ENCODE assay signal across 20 cellular contexts in the genomic region with DNA sequence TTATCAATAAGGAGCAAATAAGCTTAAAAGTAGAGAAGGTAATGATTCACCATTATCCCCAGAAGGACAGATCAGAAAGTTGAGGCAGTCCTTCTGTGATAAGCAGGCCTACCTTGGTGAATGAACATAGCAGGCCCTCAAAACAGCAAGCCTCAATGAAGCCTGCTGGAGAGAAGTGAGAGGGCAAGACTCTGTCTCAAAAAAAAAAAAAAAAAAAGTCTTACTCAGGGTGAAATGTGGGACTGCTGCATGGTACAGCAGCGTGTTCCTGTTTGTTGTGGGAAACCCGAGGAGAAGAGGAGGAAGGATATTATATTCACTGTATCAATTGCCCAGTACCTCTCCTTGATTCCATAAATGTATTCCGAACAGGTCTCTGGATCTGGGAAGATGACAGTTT. TPM values are rescaled to one million over a fixed set of nuclear protein-coding genes. Genes with fewer than 3 reads are reported as not detected.
A peak's percentile ranks its signal among the peaks of the same experiment; 100 is the strongest.
DNase-seq lines count a peak whose midpoint lies in the region; ATAC-seq, FAIRE-seq and TF ChIP-seq lines count a peak whose summit lies in the region.
"Had no signal": no experiment of that assay in that cellular context is flagged by ENCODE, and none has a peak within 500 bp of the region (broad histone marks: within the 10 kb centered on the region; RNA-seq: fewer than 3 reads in every experiment).

No MANE protein-coding gene starts in this region.

- H3K36me3 ChIP-seq in PC-9 (ENCODE audit: low read depth) = no peaks in the 10 kb centered on the region
- H3K36me3 ChIP-seq: BE2C, HAP-1 had no signal

- CTCF ChIA-PET in A549 (lab: Yijun Ruan, JAX) = interaction anchor here (1.3 to 1.4 kb wide), 2 partner anchors 10 to 189 kb away, joined by 3 read pairs; partner anchors contain the start of gene DLX2
- CTCF ChIA-PET in HEK293T (lab: Yijun Ruan, JAX) = no interaction called here
- CTCF ChIA-PET in PC-9 (lab: Charles Lee) = interaction anchor here (0.6 kb wide), 1 partner anchor 25 kb away, joined by 5 read pairs; no protein-coding TSS in a partner anchor

- H3K27me3 Mint-ChIP-seq in nephron progenitor cell (ENCODE audit: low read depth, poor library complexity) = peaks cover 4% of the 10 kb centered on the region
- H3K27me3 Mint-ChIP-seq in glutamatergic neuron (ENCODE audit: unreplicated experiment) = no peaks in the 10 kb centered on the region
- H3K27me3 Mint-ChIP-seq in chondrocyte (ENCODE audit: low read depth) = no peaks in the 10 kb centered on the region
- H3K27me3 Mint-ChIP-seq: CD8-positive, alpha-beta memory T cell had no signal

- peak; percentile 49 to 59; a peak in 4 of 6 replicates for ATAC-seq in A549
- ATAC-seq in HG03108 (IDR thresholded peaks at IDR 0.05; ENCODE audit: unreplicated experiment) = no peak
- ATAC-seq: GM12878 had no signal

- DNase-seq in A549 (ENCODE audit: low read depth in 1 of 2, low spot score in 1 of 2) (no peak), HEK293T (ENCODE audit: extremely low spot score) (no peak), PC-9 (no peak), nephron progenitor cell (no peak), glutamatergic neuron (no peak), chondrocyte (ENCODE audit: low spot score) (no peak), HuH-7 (ENCODE audit: low spot score) (no peak)
- DNase-seq: ACHN; BE2C; C1 segment of cervical spinal cord; CD4-positive, CD25-positive, alpha-beta regulatory T cell; CD8-positive, alpha-beta memory T cell; COR-L47; DMS 273 treated with DMSO at 0.1 percent for 48 hours; DMS53; DND-41; EL had no signal

- TF ChIP-seq EP300 in A549 (IDR thresholded peaks at IDR 0.05) = no peak

- no peaks in the 10 kb centered on the region for H3K4me1 ChIP-seq in A549
- no peaks in the 10 kb centered on the region for H3K4me1 ChIP-seq in PC-9 (replicated peaks; ENCODE audit: insufficient read depth)
- H3K4me1 ChIP-seq: BE2C, HAP-1 had no signal

- H3F3A ChIP-seq in PC-9 (ENCODE audit: insufficient read depth, low read depth) = no peaks in the 10 kb centered on the region

- H3K4me3 ChIP-seq in A549 (no peak overlapping the region), PC-9 (no peak overlapping the region)
- H3K4me3 ChIP-seq: GM12878, HAP-1 had no signal

- peak overlapping the region; percentile 31 for H3K27ac Mint-ChIP-seq in nephron progenitor cell
- H3K27ac Mint-ChIP-seq in glutamatergic neuron (ENCODE audit: unreplicated experiment) = no peak overlapping the region
- no peak overlapping the region for H3K27ac Mint-ChIP-seq in chondrocyte (ENCODE audit: unreplicated experiment)
- H3K27ac Mint-ChIP-seq: CD4-positive, CD25-positive, alpha-beta regulatory T cell; CD8-positive, alpha-beta memory T cell had no signal

- no peaks in the 10 kb centered on the region for H4K20me1 ChIP-seq in PC-9 (ENCODE audit: insufficient read depth)

- H3K4me3 Mint-ChIP-seq in nephron progenitor cell = no peak overlapping the region
- H3K4me3 Mint-ChIP-seq in glutamatergic neuron (ENCODE audit: unreplicated experiment) = no peak overlapping the region
- H3K4me3 Mint-ChIP-seq in chondrocyte (ENCODE audit: unreplicated experiment) = no peak overlapping the region
- H3K4me3 Mint-ChIP-seq: CD4-positive, CD25-positive, alpha-beta regulatory T cell; CD8-positive, alpha-beta memory T cell had no signal

- no TSS peak for BruUV-seq in PC-9 (replicated peaks; lab: Mats Ljungman, UMichigan)

- no peaks in the 10 kb centered on the region for H3K36me3 Mint-ChIP-seq in nephron progenitor cell (ENCODE audit: low read depth)
- H3K36me3 Mint-ChIP-seq in glutamatergic neuron (ENCODE audit: unreplicated experiment) = no peaks in the 10 kb centered on the region
- H3K36me3 Mint-ChIP-seq in chondrocyte (ENCODE audit: low read depth) = no peaks in the 10 kb centered on the region
- H3K36me3 Mint-ChIP-seq: CD4-positive, CD25-positive, alpha-beta regulatory T cell; CD8-positive, alpha-beta memory T cell had no signal

- WGBS in A549 (ENCODE audit: missing lambda C conversion rate) = 59% methylated on average over 3 of the region's 3 CpGs

- H3K4me2 ChIP-seq in A549 (no peak overlapping the region), PC-9 (no peak overlapping the region)

- H3K4me1 Mint-ChIP-seq in nephron progenitor cell = no peaks in the 10 kb centered on the region
- no peaks in the 10 kb centered on the region for H3K4me1 Mint-ChIP-seq in glutamatergic neuron (ENCODE audit: low read depth, unreplicated experiment)
- H3K4me1 Mint-ChIP-seq in chondrocyte (ENCODE audit: low read depth) = peaks cover 12% of the 10 kb centered on the region
- H3K4me1 Mint-ChIP-seq: CD4-positive, CD25-positive, alpha-beta regulatory T cell; CD8-positive, alpha-beta memory T cell had no signal

- FAIRE-seq in A549 (lab: Jason Lieb, UNC) = no peak
- FAIRE-seq: GM12878 had no signal

- H3K9me2 ChIP-seq in PC-9 (ENCODE audit: insufficient read depth) = no peaks in the 10 kb centered on the region

- no peaks in the 10 kb centered on the region for H3K27me3 ChIP-seq in PC-9 (ENCODE audit: insufficient read depth, low read depth)
- H3K27me3 ChIP-seq: BE2C had no signal

- H3K27ac ChIP-seq in A549 (no peak overlapping the region), PC-9 (no peak overlapping the region)

- TF ChIP-seq CTCF in A549 (IDR thresholded peaks at IDR 0.05) = no peak
- no peak for TF ChIP-seq CTCF in PC-9 (conservative IDR thresholded peaks at IDR 0.05)
- TF ChIP-seq CTCF in nephron progenitor cell (IDR thresholded peaks at IDR 0.05) = no peak
- TF ChIP-seq CTCF in glutamatergic neuron (IDR thresholded peaks at IDR 0.05; ENCODE audit: partially characterized antibody, unreplicated experiment) = no peak
- TF ChIP-seq CTCF in chondrocyte (IDR thresholded peaks at IDR 0.05) = no peak

- intact Hi-C loops in PC-9 (cut with micrococcal nuclease; ENCODE audit: unreplicated experiment) = no loop called here

- H3K9me3 ChIP-seq in A549 (no peaks in the 10 kb centered on the region), PC-9 (ENCODE audit: insufficient read depth, low read depth) (no peaks in the 10 kb centered on the region)
- H3K9me3 ChIP-seq: BE2C, HAP-1 had no signal

- POLR2A ChIA-PET in A549 (lab: Yijun Ruan, JAX) = interaction anchor here (1.3 kb wide), 1 partner anchor 9 kb away, joined by 3 read pairs; the partner anchor contains the start of gene HAT1
- POLR2A ChIA-PET in HEK293T (lab: Yijun Ruan, JAX) = interaction anchor here (1.2 to 1.7 kb wide), 3 partner anchors 9 to 189 kb away, joined by 4 to 7 read pairs (median 5); partner anchors contain the start of genes HAT1 and SLC25A12
- POLR2A ChIA-PET in PC-9 (lab: Charles Lee; ENCODE audit: unreplicated experiment) = interaction anchor here (0.6 to 1.0 kb wide), 2 partner anchors 9 to 236 kb away, joined by 5 to 7 read pairs; partner anchors contain the start of gene HAT1

- H3K79me2 ChIP-seq in PC-9 (ENCODE audit: low read depth) = no peaks in the 10 kb centered on the region

- TF ChIP-seq RAD21 in A549 (conservative IDR thresholded peaks at IDR 0.05 in 1 of 2, IDR thresholded peaks at IDR 0.05 in 1 of 2) = no peak

- TF ChIP-seq POLR2A in A549 (IDR thresholded peaks at IDR 0.05; ENCODE audit: low read length) = no peak

- H3K9me3 Mint-ChIP-seq in nephron progenitor cell (peaks cover 6% of the 10 kb centered on the region), glutamatergic neuron (ENCODE audit: unreplicated experiment) (no peaks in the 10 kb centered on the region), chondrocyte (ENCODE audit: low read depth) (no peaks in the 10 kb centered on the region)
- H3K9me3 Mint-ChIP-seq: CD4-positive, CD25-positive, alpha-beta regulatory T cell; CD8-positive, alpha-beta memory T cell had no signal

- H2AFZ ChIP-seq in PC-9 = peak overlapping the region; percentile 20; the same call in 1 of the 2 replicates

TF ChIP-seq in A549, 52 proteins besides CTCF, POLR2A, EP300 and RAD21 (continues in another document):
- TF ChIP-seq PBX3 (IDR thresholded peaks at IDR 0.05) (no peak), ZNF302 (CRISPR knock-in tag; IDR thresholded peaks at IDR 0.05) (no peak), RCOR1 (IDR thresholded peaks at IDR 0.05; ENCODE audit: low read depth, low read length) (no peak)

TF ChIP-seq in HEK293T, 16 proteins besides CTCF, POLR2A, EP300 and RAD21:
- 0 out of 2 replicates have a peak, but pooled peaks have one; percentile 5 for TF ChIP-seq ZNF384 (IDR thresholded peaks at IDR 0.05)
- no peak for TF ChIP-seq L3MBTL2 (conservative IDR thresholded peaks at IDR 0.05)

RNA-seq across cellular contexts. Expression of gene HAT1, which starts 8.7 kb away (rescaled TPM):
- polyA plus RNA-seq in A549 (2011; rRNA removed) = 99.1 and 139 TPM in 2 replicates
- polyA plus RNA-seq in A549 (2012; cell fraction: cytosol; rRNA removed) = 40.9 and 47.8 TPM in 2 replicates
- 15.5 and 23.3 TPM in 2 replicates for polyA plus RNA-seq in A549 (2012; cell fraction: nucleus; rRNA removed)
- 93.6 to 95.4 TPM (median 94.3 TPM) in 3 replicates for polyA plus RNA-seq in A549 (2017; fragmentation: RNase III; extraction: RNeasy Plus Mini Kit Qiagen cat#74134 plus additional on column Dnase treatment)
- polyA minus RNA-seq in A549 (2011; rRNA and poly(A)+ RNA removed) = 20.3 and 26.2 TPM in 2 replicates
- total RNA-seq in PC-9 (2021) = 96.4 and 132 TPM in 2 replicates
- 19.9 TPM for total RNA-seq in glutamatergic neuron (ENCODE audit: unreplicated experiment)
- total RNA-seq in chondrocyte = 37.9 to 64.0 TPM (median 38.1 TPM) in 3 replicates

RNA-seq across cellular contexts. Expression of gene SLC25A12, which starts 19.5 kb away (rescaled TPM):
- polyA plus RNA-seq in A549 (2011; rRNA removed) = 26.8 and 27.5 TPM in 2 replicates
- polyA plus RNA-seq in A549 (2012; cell fraction: cytosol; rRNA removed) = 11.6 and 14.0 TPM in 2 replicates
- 13.2 and 21.1 TPM in 2 replicates for polyA plus RNA-seq in A549 (2012; cell fraction: nucleus; rRNA removed)
- polyA plus RNA-seq in A549 (2017; fragmentation: RNase III; extraction: RNeasy Plus Mini Kit Qiagen cat#74134 plus additional on column Dnase treatment) = 12.5 to 13.8 TPM (median 12.9 TPM) in 3 replicates
- 15.9 and 19.6 TPM in 2 replicates for polyA minus RNA-seq in A549 (2011; rRNA and poly(A)+ RNA removed)
- total RNA-seq in PC-9 (2021) = 25.9 and 28.8 TPM in 2 replicates
- 30.4 TPM for total RNA-seq in glutamatergic neuron (ENCODE audit: unreplicated experiment)
- total RNA-seq in chondrocyte = 18.2 to 30.6 TPM (median 19.0 TPM) in 3 replicates
